In the genomic region with DNA sequence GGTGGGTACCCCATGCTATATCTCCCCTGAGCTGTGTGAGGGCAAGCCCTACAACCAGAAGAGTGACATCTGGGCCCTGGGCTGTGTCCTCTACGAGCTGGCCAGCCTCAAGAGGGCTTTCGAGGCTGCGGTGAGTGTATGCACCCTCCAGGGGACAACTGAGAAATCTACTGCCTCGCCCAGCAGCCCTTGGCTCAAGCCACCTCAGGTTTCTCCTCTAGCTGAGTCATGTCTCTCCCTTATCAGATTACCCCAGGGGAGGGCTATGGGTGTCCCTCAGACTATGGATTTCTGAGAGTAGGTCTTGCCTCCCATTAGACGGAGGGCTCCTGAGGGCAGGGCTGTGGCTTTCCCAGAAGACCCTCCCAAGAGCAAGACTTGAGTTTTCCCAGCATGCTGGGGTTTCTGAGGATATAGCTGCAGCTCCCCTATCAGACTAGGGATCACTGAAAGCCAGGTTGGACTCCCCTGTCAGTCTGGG, we compare ENCODE assay signal across 1 cellular context.
TF ChIP-seq lines count a peak whose summit lies in the region.

No MANE protein-coding gene starts in this region.

TF ChIP-seq in K562, 482 proteins besides CTCF, POLR2A, EP300 and RAD21 (continued from another document and continues in another):
- 0 out of 4 replicates have a peak, but pooled peaks of 1 of the 2 experiments have one; percentile 25 for TF ChIP-seq SRF (CRISPR knock-in tag; IDR thresholded peaks at IDR 0.05)
- TF ChIP-seq OTX1 (CRISPR knock-in tag; IDR thresholded peaks at IDR 0.05): no peak
- TF ChIP-seq ZZZ3 (IDR thresholded peaks at IDR 0.05): no peak
- TF ChIP-seq ZNF561 (CRISPR knock-in tag; conservative IDR thresholded peaks at IDR 0.05): no peak
- no peak for TF ChIP-seq EGR1 (conservative IDR thresholded peaks at IDR 0.05)
- TF ChIP-seq RNF2 (IDR thresholded peaks at IDR 0.05): no peak
- TF ChIP-seq BRD4 (IDR thresholded peaks at IDR 0.05): no peak
- TF ChIP-seq LEF1 (IDR thresholded peaks at IDR 0.05): peak; percentile 54
- TF ChIP-seq, protein P1, sequence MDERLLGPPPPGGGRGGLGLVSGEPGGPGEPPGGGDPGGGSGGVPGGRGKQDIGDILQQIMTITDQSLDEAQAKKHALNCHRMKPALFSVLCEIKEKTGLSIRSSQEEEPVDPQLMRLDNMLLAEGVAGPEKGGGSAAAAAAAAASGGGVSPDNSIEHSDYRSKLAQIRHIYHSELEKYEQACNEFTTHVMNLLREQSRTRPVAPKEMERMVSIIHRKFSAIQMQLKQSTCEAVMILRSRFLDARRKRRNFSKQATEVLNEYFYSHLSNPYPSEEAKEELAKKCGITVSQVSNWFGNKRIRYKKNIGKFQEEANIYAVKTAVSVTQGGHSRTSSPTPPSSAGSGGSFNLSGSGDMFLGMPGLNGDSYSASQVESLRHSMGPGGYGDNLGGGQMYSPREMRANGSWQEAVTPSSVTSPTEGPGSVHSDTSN (CRISPR knock-in tag; IDR thresholded peaks at IDR 0.05; ENCODE audit: low read depth): no peak
- TF ChIP-seq, protein P1 (tag; conservative IDR thresholded peaks at IDR 0.05; ENCODE audit: low read depth): no peak; the same call in 1 of the 2 replicates
- TF ChIP-seq, protein P2, sequence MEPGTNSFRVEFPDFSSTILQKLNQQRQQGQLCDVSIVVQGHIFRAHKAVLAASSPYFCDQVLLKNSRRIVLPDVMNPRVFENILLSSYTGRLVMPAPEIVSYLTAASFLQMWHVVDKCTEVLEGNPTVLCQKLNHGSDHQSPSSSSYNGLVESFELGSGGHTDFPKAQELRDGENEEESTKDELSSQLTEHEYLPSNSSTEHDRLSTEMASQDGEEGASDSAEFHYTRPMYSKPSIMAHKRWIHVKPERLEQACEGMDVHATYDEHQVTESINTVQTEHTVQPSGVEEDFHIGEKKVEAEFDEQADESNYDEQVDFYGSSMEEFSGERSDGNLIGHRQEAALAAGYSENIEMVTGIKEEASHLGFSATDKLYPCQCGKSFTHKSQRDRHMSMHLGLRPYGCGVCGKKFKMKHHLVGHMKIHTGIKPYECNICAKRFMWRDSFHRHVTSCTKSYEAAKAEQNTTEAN (CRISPR knock-in tag; IDR thresholded peaks at IDR 0.05): no peak
- TF ChIP-seq, protein P3, sequence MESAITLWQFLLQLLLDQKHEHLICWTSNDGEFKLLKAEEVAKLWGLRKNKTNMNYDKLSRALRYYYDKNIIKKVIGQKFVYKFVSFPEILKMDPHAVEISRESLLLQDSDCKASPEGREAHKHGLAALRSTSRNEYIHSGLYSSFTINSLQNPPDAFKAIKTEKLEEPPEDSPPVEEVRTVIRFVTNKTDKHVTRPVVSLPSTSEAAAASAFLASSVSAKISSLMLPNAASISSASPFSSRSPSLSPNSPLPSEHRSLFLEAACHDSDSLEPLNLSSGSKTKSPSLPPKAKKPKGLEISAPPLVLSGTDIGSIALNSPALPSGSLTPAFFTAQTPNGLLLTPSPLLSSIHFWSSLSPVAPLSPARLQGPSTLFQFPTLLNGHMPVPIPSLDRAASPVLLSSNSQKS (CRISPR knock-in tag; IDR thresholded peaks at IDR 0.05): no peak
- TF ChIP-seq MAFG (tag; conservative IDR thresholded peaks at IDR 0.05): peak; percentile 90
- TF ChIP-seq SP1 (CRISPR knock-in tag; IDR thresholded peaks at IDR 0.05): 0 out of 2 replicates have a peak, but pooled peaks have one; percentile 26
- TF ChIP-seq GTF2A2 (tag; IDR thresholded peaks at IDR 0.05): no peak
- TF ChIP-seq FOXM1 (IDR thresholded peaks at IDR 0.05; ENCODE audit: low read depth): peak; percentile 15; the same call in 1 of the 2 replicates
- no peak for TF ChIP-seq FOXM1 (CRISPR knock-in tag; IDR thresholded peaks at IDR 0.05; ENCODE audit: low read depth)
- TF ChIP-seq SIN3B (IDR thresholded peaks at IDR 0.05; ENCODE audit: low read depth): no peak
- TF ChIP-seq CBFA2T2 (conservative IDR thresholded peaks at IDR 0.05): no peak
- TF ChIP-seq MTA3 (IDR thresholded peaks at IDR 0.05; ENCODE audit: borderline replicate concordance): peak; percentile 90
- TF ChIP-seq, protein P4, sequence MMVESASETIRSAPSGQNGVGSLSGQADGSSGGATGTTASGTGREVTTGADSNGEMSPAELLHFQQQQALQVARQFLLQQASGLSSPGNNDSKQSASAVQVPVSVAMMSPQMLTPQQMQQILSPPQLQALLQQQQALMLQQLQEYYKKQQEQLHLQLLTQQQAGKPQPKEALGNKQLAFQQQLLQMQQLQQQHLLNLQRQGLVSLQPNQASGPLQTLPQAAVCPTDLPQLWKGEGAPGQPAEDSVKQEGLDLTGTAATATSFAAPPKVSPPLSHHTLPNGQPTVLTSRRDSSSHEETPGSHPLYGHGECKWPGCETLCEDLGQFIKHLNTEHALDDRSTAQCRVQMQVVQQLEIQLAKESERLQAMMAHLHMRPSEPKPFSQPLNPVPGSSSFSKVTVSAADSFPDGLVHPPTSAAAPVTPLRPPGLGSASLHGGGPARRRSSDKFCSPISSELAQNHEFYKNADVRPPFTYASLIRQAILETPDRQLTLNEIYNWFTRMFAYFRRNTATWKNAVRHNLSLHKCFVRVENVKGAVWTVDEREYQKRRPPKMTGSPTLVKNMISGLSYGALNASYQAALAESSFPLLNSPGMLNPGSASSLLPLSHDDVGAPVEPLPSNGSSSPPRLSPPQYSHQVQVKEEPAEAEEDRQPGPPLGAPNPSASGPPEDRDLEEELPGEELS (CRISPR knock-in tag; IDR thresholded peaks at IDR 0.05; ENCODE audit: borderline replicate concordance): no peak
- TF ChIP-seq, protein P5, sequence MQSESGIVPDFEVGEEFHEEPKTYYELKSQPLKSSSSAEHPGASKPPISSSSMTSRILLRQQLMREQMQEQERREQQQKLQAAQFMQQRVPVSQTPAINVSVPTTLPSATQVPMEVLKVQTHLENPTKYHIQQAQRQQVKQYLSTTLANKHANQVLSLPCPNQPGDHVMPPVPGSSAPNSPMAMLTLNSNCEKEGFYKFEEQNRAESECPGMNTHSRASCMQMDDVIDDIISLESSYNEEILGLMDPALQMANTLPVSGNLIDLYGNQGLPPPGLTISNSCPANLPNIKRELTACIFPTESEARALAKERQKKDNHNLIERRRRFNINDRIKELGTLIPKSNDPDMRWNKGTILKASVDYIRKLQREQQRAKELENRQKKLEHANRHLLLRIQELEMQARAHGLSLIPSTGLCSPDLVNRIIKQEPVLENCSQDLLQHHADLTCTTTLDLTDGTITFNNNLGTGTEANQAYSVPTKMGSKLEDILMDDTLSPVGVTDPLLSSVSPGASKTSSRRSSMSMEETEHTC (IDR thresholded peaks at IDR 0.05): no peak
- TF ChIP-seq SOX6 (IDR thresholded peaks at IDR 0.05): peak; percentile 58
- peak; percentile 17; the same call in 1 of the 2 replicates for TF ChIP-seq HDAC2 (IDR thresholded peaks at IDR 0.05)
- TF ChIP-seq, protein P6, sequence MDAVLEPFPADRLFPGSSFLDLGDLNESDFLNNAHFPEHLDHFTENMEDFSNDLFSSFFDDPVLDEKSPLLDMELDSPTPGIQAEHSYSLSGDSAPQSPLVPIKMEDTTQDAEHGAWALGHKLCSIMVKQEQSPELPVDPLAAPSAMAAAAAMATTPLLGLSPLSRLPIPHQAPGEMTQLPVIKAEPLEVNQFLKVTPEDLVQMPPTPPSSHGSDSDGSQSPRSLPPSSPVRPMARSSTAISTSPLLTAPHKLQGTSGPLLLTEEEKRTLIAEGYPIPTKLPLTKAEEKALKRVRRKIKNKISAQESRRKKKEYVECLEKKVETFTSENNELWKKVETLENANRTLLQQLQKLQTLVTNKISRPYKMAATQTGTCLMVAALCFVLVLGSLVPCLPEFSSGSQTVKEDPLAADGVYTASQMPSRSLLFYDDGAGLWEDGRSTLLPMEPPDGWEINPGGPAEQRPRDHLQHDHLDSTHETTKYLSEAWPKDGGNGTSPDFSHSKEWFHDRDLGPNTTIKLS (IDR thresholded peaks at IDR 0.05; ENCODE audit: borderline replicate concordance, low read depth): peak; percentile 29; the same call in 1 of the 2 replicates
- peak; percentile 31; the same call in 1 of the 2 replicates for TF ChIP-seq PML (IDR thresholded peaks at IDR 0.05; ENCODE audit: low read length)
- TF ChIP-seq, protein P7, sequence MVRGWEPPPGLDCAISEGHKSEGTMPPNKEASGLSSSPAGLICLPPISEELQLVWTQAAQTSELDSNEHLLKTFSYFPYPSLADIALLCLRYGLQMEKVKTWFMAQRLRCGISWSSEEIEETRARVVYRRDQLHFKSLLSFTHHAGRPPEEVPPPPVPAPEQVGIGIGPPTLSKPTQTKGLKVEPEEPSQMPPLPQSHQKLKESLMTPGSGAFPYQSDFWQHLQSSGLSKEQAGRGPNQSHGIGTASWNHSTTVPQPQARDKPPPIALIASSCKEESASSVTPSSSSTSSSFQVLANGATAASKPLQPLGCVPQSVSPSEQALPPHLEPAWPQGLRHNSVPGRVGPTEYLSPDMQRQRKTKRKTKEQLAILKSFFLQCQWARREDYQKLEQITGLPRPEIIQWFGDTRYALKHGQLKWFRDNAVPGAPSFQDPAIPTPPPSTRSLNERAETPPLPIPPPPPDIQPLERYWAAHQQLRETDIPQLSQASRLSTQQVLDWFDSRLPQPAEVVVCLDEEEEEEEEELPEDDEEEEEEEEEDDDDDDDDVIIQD (CRISPR knock-in tag; IDR thresholded peaks at IDR 0.05): 0 out of 2 replicates have a peak, but pooled peaks have one; percentile 24
- 0 out of 2 replicates have a peak, but pooled peaks have one; percentile 34 for TF ChIP-seq ZBTB17 (CRISPR knock-in tag; IDR thresholded peaks at IDR 0.05)
- TF ChIP-seq ATF7 (IDR thresholded peaks at IDR 0.05): peak; percentile 83
- TF ChIP-seq, protein P8, sequence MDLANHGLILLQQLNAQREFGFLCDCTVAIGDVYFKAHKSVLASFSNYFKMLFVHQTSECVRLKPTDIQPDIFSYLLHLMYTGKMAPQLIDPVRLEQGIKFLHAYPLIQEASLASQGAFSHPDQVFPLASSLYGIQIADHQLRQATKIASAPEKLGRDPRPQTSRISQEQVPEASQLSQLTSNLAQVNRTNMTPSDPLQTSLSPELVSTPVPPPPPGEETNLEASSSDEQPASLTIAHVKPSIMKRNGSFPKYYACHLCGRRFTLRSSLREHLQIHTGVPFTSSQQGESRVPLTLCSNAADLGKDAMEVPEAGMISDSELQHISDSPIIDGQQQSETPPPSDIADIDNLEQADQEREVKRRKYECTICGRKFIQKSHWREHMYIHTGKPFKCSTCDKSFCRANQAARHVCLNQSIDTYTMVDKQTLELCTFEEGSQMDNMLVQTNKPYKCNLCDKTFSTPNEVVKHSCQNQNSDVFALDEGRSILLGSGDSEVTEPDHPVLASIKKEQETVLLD (IDR thresholded peaks at IDR 0.05): peak; percentile 25; the same call in 1 of the 2 replicates
- TF ChIP-seq SMAD2 (IDR thresholded peaks at IDR 0.05; ENCODE audit: low read depth, low read length): no peak
- no peak for TF ChIP-seq PCBP1 (IDR thresholded peaks at IDR 0.05; ENCODE audit: low read depth, low read length, poor library complexity, severe bottlenecking)
- TF ChIP-seq, protein P9, sequence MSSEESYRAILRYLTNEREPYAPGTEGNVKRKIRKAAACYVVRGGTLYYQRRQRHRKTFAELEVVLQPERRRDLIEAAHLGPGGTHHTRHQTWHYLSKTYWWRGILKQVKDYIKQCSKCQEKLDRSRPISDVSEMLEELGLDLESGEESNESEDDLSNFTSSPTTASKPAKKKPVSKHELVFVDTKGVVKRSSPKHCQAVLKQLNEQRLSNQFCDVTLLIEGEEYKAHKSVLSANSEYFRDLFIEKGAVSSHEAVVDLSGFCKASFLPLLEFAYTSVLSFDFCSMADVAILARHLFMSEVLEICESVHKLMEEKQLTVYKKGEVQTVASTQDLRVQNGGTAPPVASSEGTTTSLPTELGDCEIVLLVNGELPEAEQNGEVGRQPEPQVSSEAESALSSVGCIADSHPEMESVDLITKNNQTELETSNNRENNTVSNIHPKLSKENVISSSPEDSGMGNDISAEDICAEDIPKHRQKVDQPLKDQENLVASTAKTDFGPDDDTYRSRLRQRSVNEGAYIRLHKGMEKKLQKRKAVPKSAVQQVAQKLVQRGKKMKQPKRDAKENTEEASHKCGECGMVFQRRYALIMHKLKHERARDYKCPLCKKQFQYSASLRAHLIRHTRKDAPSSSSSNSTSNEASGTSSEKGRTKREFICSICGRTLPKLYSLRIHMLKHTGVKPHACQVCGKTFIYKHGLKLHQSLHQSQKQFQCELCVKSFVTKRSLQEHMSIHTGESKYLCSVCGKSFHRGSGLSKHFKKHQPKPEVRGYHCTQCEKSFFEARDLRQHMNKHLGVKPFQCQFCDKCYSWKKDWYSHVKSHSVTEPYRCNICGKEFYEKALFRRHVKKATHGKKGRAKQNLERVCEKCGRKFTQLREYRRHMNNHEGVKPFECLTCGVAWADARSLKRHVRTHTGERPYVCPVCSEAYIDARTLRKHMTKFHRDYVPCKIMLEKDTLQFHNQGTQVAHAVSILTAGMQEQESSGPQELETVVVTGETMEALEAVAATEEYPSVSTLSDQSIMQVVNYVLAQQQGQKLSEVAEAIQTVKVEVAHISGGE (CRISPR knock-in tag; IDR thresholded peaks at IDR 0.05): no peak
- TF ChIP-seq HDAC6 (IDR thresholded peaks at IDR 0.05; ENCODE audit: low read depth, low read length): no peak
- TF ChIP-seq, protein P10, sequence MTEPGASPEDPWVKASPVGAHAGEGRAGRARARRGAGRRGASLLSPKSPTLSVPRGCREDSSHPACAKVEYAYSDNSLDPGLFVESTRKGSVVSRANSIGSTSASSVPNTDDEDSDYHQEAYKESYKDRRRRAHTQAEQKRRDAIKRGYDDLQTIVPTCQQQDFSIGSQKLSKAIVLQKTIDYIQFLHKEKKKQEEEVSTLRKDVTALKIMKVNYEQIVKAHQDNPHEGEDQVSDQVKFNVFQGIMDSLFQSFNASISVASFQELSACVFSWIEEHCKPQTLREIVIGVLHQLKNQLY (CRISPR knock-in tag; conservative IDR thresholded peaks at IDR 0.05): no peak
- TF ChIP-seq HDAC1 (IDR thresholded peaks at IDR 0.05): peak in 1 of 2 experiments; percentile 33; a peak in 1 of 4 replicates
- peak; percentile 92 for TF ChIP-seq FOSL1 (tag; conservative IDR thresholded peaks at IDR 0.05)
- no peak for TF ChIP-seq ZNF644 (tag; IDR thresholded peaks at IDR 0.05; ENCODE audit: low read depth)
- no peak for TF ChIP-seq MEF2A (IDR thresholded peaks at IDR 0.05; ENCODE audit: control insufficient read depth, low read depth, low read length)
- TF ChIP-seq, protein P11, sequence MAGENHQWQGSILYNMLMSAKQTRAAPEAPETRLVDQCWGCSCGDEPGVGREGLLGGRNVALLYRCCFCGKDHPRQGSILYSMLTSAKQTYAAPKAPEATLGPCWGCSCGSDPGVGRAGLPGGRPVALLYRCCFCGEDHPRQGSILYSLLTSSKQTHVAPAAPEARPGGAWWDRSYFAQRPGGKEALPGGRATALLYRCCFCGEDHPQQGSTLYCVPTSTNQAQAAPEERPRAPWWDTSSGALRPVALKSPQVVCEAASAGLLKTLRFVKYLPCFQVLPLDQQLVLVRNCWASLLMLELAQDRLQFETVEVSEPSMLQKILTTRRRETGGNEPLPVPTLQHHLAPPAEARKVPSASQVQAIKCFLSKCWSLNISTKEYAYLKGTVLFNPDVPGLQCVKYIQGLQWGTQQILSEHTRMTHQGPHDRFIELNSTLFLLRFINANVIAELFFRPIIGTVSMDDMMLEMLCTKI (IDR thresholded peaks at IDR 0.05; ENCODE audit: partially characterized antibody): no peak
- 0 out of 2 replicates have a peak, but pooled peaks have one; percentile 67 for TF ChIP-seq CBX5 (IDR thresholded peaks at IDR 0.05; ENCODE audit: borderline replicate concordance, low read depth)
- TF ChIP-seq ATF1 (CRISPR knock-in tag; IDR thresholded peaks at IDR 0.05): no peak
- peak; percentile 56; the same call in 1 of the 2 replicates for TF ChIP-seq ATF1 (tag; IDR thresholded peaks at IDR 0.05)
